ENCODE assay signal across 11 cellular contexts in the genomic region with DNA sequence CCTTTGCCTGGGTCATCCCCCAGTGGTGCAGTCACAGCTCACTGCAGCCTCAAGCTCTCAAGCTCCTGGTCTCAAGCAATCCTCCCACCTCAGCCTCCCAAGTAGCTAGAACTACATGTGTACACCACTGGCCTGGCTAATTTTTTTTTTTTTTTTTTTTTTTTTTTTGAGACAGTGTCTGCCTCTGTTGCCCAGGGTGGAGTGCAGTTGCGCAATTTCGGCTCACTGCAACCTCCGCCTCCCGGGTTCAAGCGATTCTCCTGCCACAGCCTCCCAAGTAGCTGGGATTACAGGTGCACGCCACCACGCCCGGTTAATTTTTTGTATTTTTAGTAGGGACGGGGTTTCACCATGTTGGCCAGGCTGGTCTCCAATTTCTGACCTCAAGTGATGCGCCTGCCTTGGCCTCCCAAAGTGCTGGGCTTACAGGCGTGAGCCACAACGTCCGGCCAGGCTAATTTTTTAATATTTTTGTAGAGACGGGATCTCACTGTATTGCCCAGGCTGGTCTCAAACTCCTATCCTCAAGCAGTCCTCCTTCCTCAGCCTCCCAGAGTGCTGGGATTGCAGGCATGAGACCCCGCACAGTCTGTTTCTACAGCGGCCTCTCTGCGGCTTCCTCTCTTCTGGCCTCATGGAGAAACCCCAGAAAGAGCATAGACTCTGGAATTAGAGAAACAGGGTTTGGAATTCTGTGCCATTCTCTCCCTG. TPM values are rescaled to one million over a fixed set of nuclear protein-coding genes. Genes with fewer than 3 reads are reported as not detected.
DNase-seq lines count a peak whose midpoint lies in the region; ATAC-seq and TF ChIP-seq lines count a peak whose summit lies in the region.
"Not testable (repeated sequence)": the region's sequence is repeated elsewhere in the genome, so short reads cannot be mapped to it uniquely, and the experiment has no call there.
"Had no signal": no experiment of that assay in that cellular context is flagged by ENCODE, and none has a peak within 500 bp of the region (broad histone marks: within the 10 kb centered on the region; RNA-seq: fewer than 3 reads in every experiment).

No MANE protein-coding gene starts in this region.

- not testable (repeated sequence) for H3K4me2 ChIP-seq in H9 (ENCODE audit: insufficient read depth, insufficient read length, low read length); IMR-90 (ENCODE audit: low read depth, low read length); trophoblast cell (ENCODE audit: low read length)

- not testable (repeated sequence) for H3K9ac ChIP-seq in H9 (ENCODE audit: extremely low read depth, insufficient read length, low read length); IMR-90 (ENCODE audit: low read depth, low read length); endodermal cell (ENCODE audit: extremely low read depth, low read length, poor library complexity, severe bottlenecking); trophoblast cell (ENCODE audit: low read length)
- peak overlapping the region; percentile 64; the same call in 1 of the 2 replicates for H3K9ac ChIP-seq in iPS-20b (ENCODE audit: low read depth, low read length)

- CTCF ChIA-PET in IMR-90 (lab: Yijun Ruan, JAX), result interaction anchor here (0.6 kb wide), 1 partner anchor 11 kb away, joined by 3 read pairs; no protein-coding TSS in a partner anchor
- CTCF ChIA-PET in activated naive CD4-positive, alpha-beta T cell treated with anti-CD3 and anti-CD28 coated beads, Interleukin-2, amount 10 ng/mL, durations not matched to agents 7 days and 5 days (lab: Charles Lee), result interaction anchor here (30.9 kb wide), 1 partner anchor 31 kb away, joined by 853 read pairs; a partner anchor contains a TSS

- H4K12ac ChIP-seq in trophoblast cell (ENCODE audit: low read depth, low read length), result not testable (repeated sequence)

- not testable (repeated sequence) for H3T11ph ChIP-seq in H9 (ENCODE audit: low read length)

- not testable (repeated sequence) for H3K18ac ChIP-seq in H9 (ENCODE audit: insufficient read length, low read depth, low read length); IMR-90 (ENCODE audit: low read depth, low read length)
- H3K18ac ChIP-seq in trophoblast cell (ENCODE audit: low read length), result peak overlapping the region; percentile 44

- not testable (repeated sequence) for H3K9me1 ChIP-seq in IMR-90 (ENCODE audit: insufficient read depth, low read length)

- H2BK15ac ChIP-seq in H9 (ENCODE audit: low read depth, low read length); IMR-90 (ENCODE audit: low read depth, low read length): not testable (repeated sequence)

- not testable (repeated sequence) for H3K56ac ChIP-seq in H9 (ENCODE audit: insufficient read length, low read depth, low read length); IMR-90 (ENCODE audit: extremely low read depth, insufficient read depth, low read length)

- H2AFZ ChIP-seq in H9 (ENCODE audit: low read length); IMR-90 (replicated peaks; ENCODE audit: low read length, poor library complexity); trophoblast cell (ENCODE audit: insufficient read depth, low read length, poor library complexity): not testable (repeated sequence)

- H3K4me3 ChIP-seq in IMR-90 (ENCODE audit: insufficient read depth, low read depth, low read length); endodermal cell (ENCODE audit: low read length); iPS-20b (ENCODE audit: low read length); trophoblast cell (ENCODE audit: low read depth, low read length): not testable (repeated sequence)

- not testable (repeated sequence) for TF ChIP-seq CTCF in 22Rv1 (IDR thresholded peaks at IDR 0.05); H9 (conservative IDR thresholded peaks at IDR 0.05); IMR-90 (conservative IDR thresholded peaks at IDR 0.05; ENCODE audit: low read depth, low read length); endodermal cell (conservative IDR thresholded peaks at IDR 0.05); nephron (IDR thresholded peaks at IDR 0.05; ENCODE audit: unreplicated experiment in 3 of 3)

- TF ChIP-seq POLR2A in IMR-90 (IDR thresholded peaks at IDR 0.05; ENCODE audit: low read depth, low read length), result not testable (repeated sequence)

- 0 out of 2 replicates have a peak overlapping the region, but pooled peaks have one; percentile 4 for H3K27ac ChIP-seq in 22Rv1
- not testable (repeated sequence) for H3K27ac ChIP-seq in H9 (ENCODE audit: insufficient read length, low read depth, low read length); IMR-90 (ENCODE audit: insufficient read depth, low read length)
- H3K27ac ChIP-seq in endodermal cell (ENCODE audit: low read depth, low read length), result peak overlapping the region; percentile 94
- peak overlapping the region; percentile 69 for H3K27ac ChIP-seq in iPS-20b (ENCODE audit: low read length)
- peak overlapping the region; percentile 39 for H3K27ac ChIP-seq in trophoblast cell (ENCODE audit: low read depth, low read length)

- not testable (repeated sequence) for H3K27me3 ChIP-seq in H9 (ENCODE audit: insufficient read depth, low read length); IMR-90 (ENCODE audit: control insufficient read depth, insufficient read depth, low read length); endodermal cell (ENCODE audit: control insufficient read depth, insufficient read depth, low read length, poor library complexity, severe bottlenecking); iPS-20b (ENCODE audit: insufficient read depth, low read length); trophoblast cell (ENCODE audit: insufficient read depth, low read length)

- not testable (repeated sequence) for H2BK5ac ChIP-seq in H9 (ENCODE audit: insufficient read length, low read length); IMR-90 (ENCODE audit: low read depth, low read length, poor library complexity, severe bottlenecking)
- peak overlapping the region; percentile 9 for H2BK5ac ChIP-seq in trophoblast cell (ENCODE audit: low read depth, low read length, poor library complexity)

- not testable (repeated sequence) for ATAC-seq in IMR-90 (ENCODE audit: low read depth)

- not testable (repeated sequence) for H3K4ac ChIP-seq in H9 (ENCODE audit: low read depth, low read length); IMR-90 (ENCODE audit: low read depth, low read length); trophoblast cell (ENCODE audit: low read depth, low read length)

- H2AK5ac ChIP-seq in H9 (ENCODE audit: insufficient read length, low read length); IMR-90 (ENCODE audit: low read depth, low read length): not testable (repeated sequence)
- H2AK5ac ChIP-seq in trophoblast cell (ENCODE audit: low read length), result peak overlapping the region; percentile 78

- H3K14ac ChIP-seq in H9 (ENCODE audit: insufficient read depth, low read length); IMR-90 (replicated peaks; ENCODE audit: low read depth, low read length); trophoblast cell (ENCODE audit: low read length): not testable (repeated sequence)

- H3K36me3 ChIP-seq in IMR-90 (ENCODE audit: control insufficient read depth, insufficient read depth, low read length); endodermal cell (ENCODE audit: control insufficient read depth, insufficient read depth, low read length); iPS-20b (ENCODE audit: insufficient read depth, low read depth, low read length); trophoblast cell (ENCODE audit: control insufficient read depth in 1 of 2, insufficient read depth in 2 of 2, low read length in 2 of 2): not testable (repeated sequence)

- dilution Hi-C loops in IMR-90 (cut with HindIII; ENCODE audit: low sequenced_read_pairs, unreplicated experiment), result not testable (repeated sequence)

- H3K27ac Mint-ChIP-seq in H9, result peak overlapping the region; percentile 94 to 99 (median 99)
- peak overlapping the region; percentile 70 for H3K27ac Mint-ChIP-seq in activated naive CD4-positive, alpha-beta T cell treated with anti-CD3 and anti-CD28 coated beads, Interleukin-2, amount 10 ng/mL, durations not matched to agents 7 days and 5 days
- H3K27ac Mint-ChIP-seq in endodermal cell, result peak overlapping the region; percentile 56
- peak overlapping the region; percentile 46 to 80 (median 54) for H3K27ac Mint-ChIP-seq in nephron

- H2BK120ac ChIP-seq in H9 (ENCODE audit: low read depth, low read length, poor library complexity, severe bottlenecking); IMR-90 (ENCODE audit: low read depth, low read length); trophoblast cell (ENCODE audit: insufficient read depth, low read length, poor library complexity): not testable (repeated sequence)

- H3K4me3 Mint-ChIP-seq in H9, result peak overlapping the region in 1 of 2 experiments; percentile 50; a peak in 2 of 5 replicates
- H3K4me3 Mint-ChIP-seq in activated naive CD4-positive, alpha-beta T cell treated with anti-CD3 and anti-CD28 coated beads, Interleukin-2, amount 10 ng/mL, durations not matched to agents 7 days and 5 days; endodermal cell; nephron: not testable (repeated sequence)

- H3K9me3 Mint-ChIP-seq in H9; activated naive CD4-positive, alpha-beta T cell treated with anti-CD3 and anti-CD28 coated beads, Interleukin-2, amount 10 ng/mL, durations not matched to agents 7 days and 5 days; endodermal cell; nephron: not testable (repeated sequence)

- peaks cover 7 to 19% (median 17%) of the 10 kb centered on the region in 3 experiments for H3K36me3 Mint-ChIP-seq in H9 (ENCODE audit: insufficient read depth in 1 of 3, low read depth in 3 of 3)
- not testable (repeated sequence) for H3K36me3 Mint-ChIP-seq in activated naive CD4-positive, alpha-beta T cell treated with anti-CD3 and anti-CD28 coated beads, Interleukin-2, amount 10 ng/mL, durations not matched to agents 7 days and 5 days; nephron (ENCODE audit: low read depth)
- H3K36me3 Mint-ChIP-seq in endodermal cell (ENCODE audit: low read depth), result peaks cover 19% of the 10 kb centered on the region

- not testable (repeated sequence) for H4K91ac ChIP-seq in H9 (ENCODE audit: insufficient read length, low read depth, low read length); IMR-90 (ENCODE audit: insufficient read depth, low read depth, low read length)
- peak overlapping the region; percentile 63 for H4K91ac ChIP-seq in trophoblast cell (ENCODE audit: low read depth, low read length)

- H3K23ac ChIP-seq in H9 (ENCODE audit: insufficient read length, low read depth, low read length); IMR-90 (ENCODE audit: low read depth, low read length); trophoblast cell (ENCODE audit: low read length): not testable (repeated sequence)

- not testable (repeated sequence) for H3K79me1 ChIP-seq in H9 (ENCODE audit: insufficient read depth, low read depth, low read length, poor library complexity, severe bottlenecking); IMR-90 (ENCODE audit: low read depth in 1 of 2, low read length in 2 of 2)
- peaks cover 27% of the 10 kb centered on the region for H3K79me1 ChIP-seq in trophoblast cell (ENCODE audit: low read length)

- intact Hi-C loops in IMR-90 (cut with micrococcal nuclease), result not testable (repeated sequence)

- not testable (repeated sequence) for TF ChIP-seq RAD21 in IMR-90 (IDR thresholded peaks at IDR 0.05; ENCODE audit: low read length)

- H3K79me2 ChIP-seq in H9 (ENCODE audit: insufficient read depth, low read length); trophoblast cell (ENCODE audit: control insufficient read depth, insufficient read depth, low read length, poor library complexity): not testable (repeated sequence)

- not testable (repeated sequence) for H2BK12ac ChIP-seq in H9 (ENCODE audit: insufficient read length, low read depth, low read length)
- peak overlapping the region; percentile 78 for H2BK12ac ChIP-seq in trophoblast cell (ENCODE audit: low read length)

- H3K9me3 ChIP-seq in H9 (ENCODE audit: control insufficient read depth, low read depth, low read length); IMR-90 (ENCODE audit: control insufficient read depth, insufficient read depth, low read length); endodermal cell (ENCODE audit: control insufficient read depth, low read length); iPS-20b (ENCODE audit: insufficient read depth, low read depth, low read length); trophoblast cell (ENCODE audit: insufficient read depth, low read depth, low read length): not testable (repeated sequence)

- H3K4me1 ChIP-seq in H9 (ENCODE audit: insufficient read depth, low read length); IMR-90 (ENCODE audit: control insufficient read depth, insufficient read depth, low read length); endodermal cell (ENCODE audit: control insufficient read depth, insufficient read depth, low read length): not testable (repeated sequence)
- peaks cover 25% of the 10 kb centered on the region; the same call in 1 of the 2 replicates for H3K4me1 ChIP-seq in iPS-20b (ENCODE audit: insufficient read depth, low read length)
- peaks cover 9 to 19% of the 10 kb centered on the region in 2 experiments for H3K4me1 ChIP-seq in trophoblast cell (ENCODE audit: control insufficient read depth in 1 of 2, insufficient read depth in 2 of 2, low read length in 2 of 2)

- in situ Hi-C loops in IMR-90 (cut with MboI; ENCODE audit: low sequenced_read_pairs), result not testable (repeated sequence)

- not testable (repeated sequence) for H4K20me1 ChIP-seq in H9 (ENCODE audit: control insufficient read depth, insufficient read depth, insufficient read length); IMR-90 (ENCODE audit: insufficient read depth, low read length)

- not testable (repeated sequence) for H3K23me2 ChIP-seq in H9 (ENCODE audit: insufficient read length, low read depth, low read length, poor library complexity, severe bottlenecking)

- peaks cover 52% of the 10 kb centered on the region in 2 experiments for H3K4me1 Mint-ChIP-seq in H9
- not testable (repeated sequence) for H3K4me1 Mint-ChIP-seq in activated naive CD4-positive, alpha-beta T cell treated with anti-CD3 and anti-CD28 coated beads, Interleukin-2, amount 10 ng/mL, durations not matched to agents 7 days and 5 days; nephron
- peaks cover 35% of the 10 kb centered on the region for H3K4me1 Mint-ChIP-seq in endodermal cell

- H2AK9ac ChIP-seq in IMR-90 (replicated peaks; ENCODE audit: low read depth, low read length, poor library complexity), result not testable (repeated sequence)

- H2BK20ac ChIP-seq in H9 (ENCODE audit: low read depth, low read length, poor library complexity, severe bottlenecking); IMR-90 (ENCODE audit: low read depth, low read length): not testable (repeated sequence)

- not testable (repeated sequence) for H3K27me3 Mint-ChIP-seq in H9 (ENCODE audit: low read depth); endodermal cell (ENCODE audit: insufficient read depth); nephron (ENCODE audit: low read depth)
- H3K27me3 Mint-ChIP-seq in activated naive CD4-positive, alpha-beta T cell treated with anti-CD3 and anti-CD28 coated beads, Interleukin-2, amount 10 ng/mL, durations not matched to agents 7 days and 5 days, result peaks cover 19% of the 10 kb centered on the region

- H4K8ac ChIP-seq in H9 (replicated peaks; ENCODE audit: insufficient read length, low read depth, low read length); IMR-90 (ENCODE audit: low read depth in 2 of 2, low read length in 2 of 2); trophoblast cell (ENCODE audit: low read depth, low read length): not testable (repeated sequence)

- BruUV-seq in IMR-90 (replicated peaks; lab: Mats Ljungman, UMichigan), result not testable (repeated sequence)

- DNase-seq in H9; IMR-90; activated naive CD4-positive, alpha-beta T cell treated with anti-CD3 and anti-CD28 coated beads, Interleukin-2, amount 10 ng/mL, durations not matched to agents 7 days and 5 days; endodermal cell; trophoblast cell: not testable (repeated sequence)

- no CpG with 5 or more reads among the region's 17 CpGs for WGBS in H9 (ENCODE audit: extremely low coverage, insufficient read length, low lambda C conversion rate)
- WGBS in IMR-90 (ENCODE audit: extremely low coverage in 2 of 2, insufficient read length in 1 of 2), 2 experiments, result 100% methylated on average over 2 of the region's 17 CpGs; no CpG with 5 or more reads in 1 of the 2 experiments
- 95 to 96% methylated on average over 14 to 17 of the region's 17 CpGs for WGBS in endodermal cell (ENCODE audit: insufficient coverage in 1 of 2, insufficient read length in 1 of 2), 2 experiments
- no CpG with 5 or more reads among the region's 17 CpGs for WGBS in trophoblast cell (ENCODE audit: extremely low coverage, insufficient coverage, insufficient read length)

- POLR2A ChIA-PET in IMR-90 (lab: Charles Lee; ENCODE audit: unreplicated experiment), result not testable (repeated sequence)

- not testable (repeated sequence) for H4K5ac ChIP-seq in H9 (ENCODE audit: insufficient read length, low read depth, low read length); IMR-90 (ENCODE audit: low read depth, low read length)

RNA-seq across cellular contexts. Expression of a gene that starts 25.0 kb away (rescaled TPM):
- total RNA-seq in H9 (2021), result 355 and 360 TPM in 2 replicates
- total RNA-seq in IMR-90 (2012; rRNA removed), result 174 and 186 TPM in 2 replicates
- 148 and 156 TPM in 2 replicates for polyA plus RNA-seq in IMR-90 (2012; rRNA removed)
- polyA plus RNA-seq in IMR-90 (2012; cell fraction: cytosol; rRNA removed), result 283 and 402 TPM in 2 replicates
- 740 and 930 TPM in 2 replicates for polyA plus RNA-seq in IMR-90 (2012; cell fraction: nucleus; rRNA removed; ENCODE audit: low replicate concordance)
- total RNA-seq in endodermal cell, result 100 to 1,000 TPM; 380 to 447 TPM
- 223 TPM for polyA plus RNA-seq in endodermal cell (2013, experiment 1 of 2)
- polyA plus RNA-seq in endodermal cell (2013, experiment 2 of 2), result 194 TPM
- polyA plus RNA-seq in trophoblast cell (2013), result 992 and 1,052 TPM in 2 replicates

RNA-seq across cellular contexts. Expression of a gene that starts 57.6 kb away (rescaled TPM):
- not detected in 2 replicates for total RNA-seq in H9 (2021)
- total RNA-seq in IMR-90 (2012; rRNA removed), result not detected in 2 replicates
- polyA plus RNA-seq in IMR-90 (2012; rRNA removed), result not detected in 2 replicates
- not detected in 2 replicates for polyA plus RNA-seq in IMR-90 (2012; cell fraction: cytosol; rRNA removed)
- polyA plus RNA-seq in IMR-90 (2012; cell fraction: nucleus; rRNA removed; ENCODE audit: low replicate concordance), result not detected in 2 replicates
- total RNA-seq in endodermal cell, result not detected
- not detected for polyA plus RNA-seq in endodermal cell (2013, experiment 1 of 2)
- polyA plus RNA-seq in endodermal cell (2013, experiment 2 of 2), result not detected
- polyA plus RNA-seq in trophoblast cell (2013), result 1.7 TPM in 2 replicates
- total RNA-seq: CD8-positive, alpha-beta memory T cell; Daoy; HT-29 had no signal
- polyA plus RNA-seq: CD8-positive, alpha-beta memory T cell had no signal
